Comparison of ENCODE assay signal across 8 cellular contexts in the genomic region with DNA sequence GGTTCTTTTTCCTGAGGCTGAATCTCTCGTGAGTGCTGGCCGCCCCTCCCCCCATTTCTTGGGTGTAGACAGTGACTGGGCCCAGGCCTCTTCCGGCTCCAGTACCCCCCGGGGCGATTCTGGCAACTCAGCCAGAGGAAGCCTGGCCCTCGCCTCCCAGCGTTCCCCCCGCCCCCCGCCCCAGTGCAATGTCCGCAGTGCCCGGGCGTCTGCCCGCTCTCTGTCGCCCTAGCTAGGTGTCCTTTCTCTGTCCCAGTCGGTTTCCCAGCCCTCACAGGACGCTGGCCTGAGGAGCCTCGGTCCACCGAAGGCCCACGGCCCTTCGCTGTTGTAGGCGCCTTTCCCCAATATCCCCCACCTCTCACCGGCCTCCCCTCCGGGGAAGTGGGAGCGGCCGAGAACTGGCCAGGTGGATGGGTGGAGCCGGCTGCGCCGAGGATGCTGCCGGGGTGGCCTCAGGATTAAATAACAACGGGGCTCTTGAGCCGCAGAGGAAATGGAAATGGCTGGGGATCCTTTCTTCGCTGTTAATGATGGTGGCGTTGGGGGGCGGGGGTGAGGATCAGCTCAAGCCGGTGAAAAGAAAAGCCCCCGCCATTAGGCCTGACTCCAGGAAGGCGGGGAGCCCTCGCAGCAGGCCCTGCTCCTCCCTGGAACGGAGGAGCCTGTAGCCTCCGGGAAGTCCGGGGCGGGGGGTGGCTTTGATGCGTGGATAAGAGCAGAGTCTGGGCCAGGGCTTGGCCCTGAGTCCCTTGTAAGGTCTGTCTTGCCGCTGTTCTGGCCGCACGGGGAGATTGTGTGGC. TPM values are rescaled to one million over a fixed set of nuclear protein-coding genes. Genes with fewer than 3 reads are reported as not detected.
DNase-seq lines count a peak whose midpoint lies in the region; ATAC-seq, FAIRE-seq and TF ChIP-seq lines count a peak whose summit lies in the region.

No MANE protein-coding gene starts in this region.

- H2BK120ac ChIP-seq in H1 (replicated peaks; ENCODE audit: low read depth, low read length), result peak overlapping the region; percentile 89

- H3K4ac ChIP-seq in H1 (replicated peaks; ENCODE audit: insufficient read length, low read depth, low read length), result peak overlapping the region; percentile 92

- H4K5ac ChIP-seq in H1 (ENCODE audit: insufficient read length, low read depth, low read length), result peak overlapping the region; percentile 95

- H3K4me3 ChIP-seq in BLaER1 treated with 17β-estradiol and CSF1 and Interleukin-3, amounts not matched to agents 10 nM and 100 nM, result peak overlapping the region; percentile 59 to 98 (median 90)
- peak overlapping the region; percentile 51 to 95 (median 90) for H3K4me3 ChIP-seq in H1 (ENCODE audit: extremely low read depth in 1 of 4, insufficient read depth in 2 of 4, low read depth in 3 of 4, low read length in 4 of 4)
- H3K4me3 ChIP-seq in mesodermal cell (ENCODE audit: extremely low read depth, insufficient read depth, low read length, poor library complexity, severe bottlenecking), result peak overlapping the region; percentile 100
- peak overlapping the region in 3 of 4 donors; percentile 55 to 66 (median 59) for H3K4me3 ChIP-seq in transverse colon

- peaks cover 34% of the 10 kb centered on the region for H3K4me1 Mint-ChIP-seq in T-helper 1 cell treated with Interleukin-12 subunit alpha and Interleukin-12 subunit beta and Interleukin-4 antibody, amounts not matched to agents 30 μg/mL and 1 μg/mL, for 36 hours (ENCODE audit: low read depth)

- peak in 1 of 2 experiments; percentile 65; a peak in 2 of 3 replicates for TF ChIP-seq POLR2A in H1 (IDR thresholded peaks at IDR 0.05; ENCODE audit: control extremely low read depth in 1 of 2, low read depth in 2 of 2, low read length in 2 of 2)
- no peak for TF ChIP-seq POLR2A in transverse colon (IDR thresholded peaks at IDR 0.05)

- H4K8ac ChIP-seq in H1 (ENCODE audit: extremely low read depth, insufficient read depth, low read length), result peak overlapping the region; percentile 91

- H3K27ac ChIP-seq in BLaER1 treated with 17β-estradiol and CSF1 and Interleukin-3, amounts not matched to agents 10 nM and 100 nM, result peak overlapping the region in 10 of 11 experiments; percentile 65 to 95 (median 86); a peak in 20 of 22 replicates
- H3K27ac ChIP-seq in H1 (ENCODE audit: low read depth, low read length), result peak overlapping the region; percentile 90
- peak overlapping the region; percentile 96 for H3K27ac ChIP-seq in mesodermal cell (ENCODE audit: low read depth, low read length, severe bottlenecking)
- peak overlapping the region; percentile 90 to 91 (median 90) for H3K27ac ChIP-seq in transverse colon

- TF ChIP-seq CTCF in H1 (IDR thresholded peaks at IDR 0.05; ENCODE audit: control extremely low read depth in 1 of 3, insufficient read depth in 1 of 3, low read depth in 1 of 3, low read length in 3 of 3), result no peak
- TF ChIP-seq CTCF in transverse colon (IDR thresholded peaks at IDR 0.05), result no peak

- TF ChIP-seq EP300 in H1 (IDR thresholded peaks at IDR 0.05; ENCODE audit: borderline replicate concordance in 1 of 2, low read depth in 2 of 2, low read length in 2 of 2) (peak in 1 of 2 experiments; percentile 4; a peak in 1 of 3 replicates), transverse colon (IDR thresholded peaks at IDR 0.05; ENCODE audit: low read depth) (no peak)

- H3K4me1 ChIP-seq in BLaER1 treated with 17β-estradiol and CSF1 and Interleukin-3, amounts not matched to agents 10 nM and 100 nM, result peaks cover 48 to 65% (median 57%) of the 10 kb centered on the region in 10 experiments
- H3K4me1 ChIP-seq in H1 (replicated peaks in 1 of 4; ENCODE audit: control insufficient read depth in 3 of 4, insufficient read depth in 4 of 4, low read length in 3 of 4) (peaks cover 14 to 25% (median 18%) of the 10 kb centered on the region in 4 experiments), mesodermal cell (ENCODE audit: control insufficient read depth, insufficient read depth, low read length, poor library complexity, severe bottlenecking) (peaks cover 13% of the 10 kb centered on the region), transverse colon (peaks cover 4 to 47% (median 40%) of the 10 kb centered on the region in 4 donors)

- ATAC-seq in GM21423 (IDR thresholded peaks at IDR 0.05; ENCODE audit: unreplicated experiment), result no peak

- H3K56ac ChIP-seq in H1 (replicated peaks; ENCODE audit: insufficient read length, low read depth, low read length), result peak overlapping the region; percentile 97

- no peak for FAIRE-seq in H1 (lab: Jason Lieb, UNC)

- H4K91ac ChIP-seq in H1 (replicated peaks; ENCODE audit: insufficient read length, low read length), result peak overlapping the region; percentile 99

- WGBS in H1 (ENCODE audit: extremely low coverage in 1 of 2, insufficient coverage in 1 of 2, insufficient read length in 1 of 2, insufficient replicate concordance in 2 of 2, low coverage in 1 of 2, low lambda C conversion rate in 2 of 2, missing lambda C conversion rate in 1 of 2), 2 experiments, result 1% methylated on average over 40 of the region's 46 CpGs; no CpG with 5 or more reads in 1 of the 2 experiments
- 0 to 1% methylated on average over 13 to 25 of the region's 46 CpGs for WGBS in mesodermal cell (ENCODE audit: insufficient coverage in 2 of 2), 2 experiments
- 14% methylated on average over 40 of the region's 46 CpGs; no CpG with 5 or more reads in 1 of the 2 donors for WGBS in transverse colon (ENCODE audit: low coverage in 1 of 2), 2 donors

- peak overlapping the region; percentile 86 for H3K4me3 Mint-ChIP-seq in T-helper 1 cell treated with Interleukin-12 subunit alpha and Interleukin-12 subunit beta and Interleukin-4 antibody, amounts not matched to agents 30 μg/mL and 1 μg/mL, for 36 hours

- intact Hi-C loops in transverse colon (cut with DNase I; ENCODE audit: low total_unique reads), result no loop called here

- peaks cover 0 to 10% (median 0%) of the 10 kb centered on the region in 11 experiments; a peak in 4 of 22 replicates for H3K36me3 ChIP-seq in BLaER1 treated with 17β-estradiol and CSF1 and Interleukin-3, amounts not matched to agents 10 nM and 100 nM
- H3K36me3 ChIP-seq in H1 (ENCODE audit: control insufficient read depth in 2 of 4, insufficient read depth in 4 of 4, low read length in 3 of 4) (no peaks in the 10 kb centered on the region), mesodermal cell (ENCODE audit: control insufficient read depth, insufficient read depth, low read length) (peaks cover 37% of the 10 kb centered on the region), transverse colon (no peaks in the 10 kb centered on the region)

- H3K23me2 ChIP-seq in H1 (ENCODE audit: low read depth, low read length), result peaks cover 23% of the 10 kb centered on the region

- peak overlapping the region; percentile 86 to 99 (median 96) for H3K4me2 ChIP-seq in BLaER1 treated with 17β-estradiol and CSF1 and Interleukin-3, amounts not matched to agents 10 nM and 100 nM
- peak overlapping the region; percentile 95 to 97 for H3K4me2 ChIP-seq in H1 (ENCODE audit: insufficient read depth in 1 of 2, low read depth in 2 of 2, low read length in 2 of 2)

- H3K23ac ChIP-seq in H1 (ENCODE audit: insufficient read length), result no peak overlapping the region

- peak overlapping the region; percentile 82; the same call in 1 of the 2 replicates for H2BK20ac ChIP-seq in H1 (ENCODE audit: low read length)

- peak overlapping the region; percentile 99 for H2BK5ac ChIP-seq in H1 (ENCODE audit: low read depth, low read length)

- H2AK5ac ChIP-seq in H1 (ENCODE audit: low read depth, low read length), result no peak overlapping the region; the same call in 1 of the 2 replicates

- peak overlapping the region; percentile 99 for H3K18ac ChIP-seq in H1 (ENCODE audit: extremely low read depth, low read length)

- H3K9me3 Mint-ChIP-seq in T-helper 1 cell treated with Interleukin-12 subunit alpha and Interleukin-12 subunit beta and Interleukin-4 antibody, amounts not matched to agents 30 μg/mL and 1 μg/mL, for 36 hours, result no peaks in the 10 kb centered on the region

- 0 out of 4 replicates have a peak, but pooled peaks of 1 of the 2 experiments have one; percentile 4 for TF ChIP-seq RAD21 in H1 (IDR thresholded peaks at IDR 0.05 in 1 of 2, conservative IDR thresholded peaks at IDR 0.05 in 1 of 2; ENCODE audit: low read depth in 2 of 2, low read length in 2 of 2)

- CTCF ChIA-PET in H1 (lab: Charles Lee; ENCODE audit: partially characterized antibody), result interaction anchor here (0.6 to 13.7 kb wide), 14 partner anchors 14 to 220 kb away, joined by 3 to 191 read pairs (median 4); no protein-coding TSS in a partner anchor

- DNase-seq in HK-2 (ENCODE audit: unreplicated experiment), result peak; percentile 77
- peak; percentile 79 to 89 for DNase-seq in H1 (ENCODE audit: low read depth in 1 of 2, low spot score in 2 of 2)
- peak; percentile 47 for DNase-seq in transverse colon
- no peak for DNase-seq in middle frontal gyrus (ENCODE audit: extremely low spot score, low spot score)

- H3K14ac ChIP-seq in H1 (ENCODE audit: insufficient read length), result no peak overlapping the region

- peak overlapping the region; percentile 58 to 97 (median 89) for H3K9ac ChIP-seq in BLaER1 treated with 17β-estradiol and CSF1 and Interleukin-3, amounts not matched to agents 10 nM and 100 nM
- H3K9ac ChIP-seq in H1 (replicated peaks in 1 of 4; ENCODE audit: extremely low read depth in 1 of 4, low read depth in 3 of 4, low read length in 3 of 4), result peak overlapping the region in 3 of 4 experiments; percentile 76 to 88 (median 81); a peak in 6 of 7 replicates

- peaks cover 0 to 39% (median 28%) of the 10 kb centered on the region in 11 experiments; a peak in 18 of 22 replicates for H4K20me1 ChIP-seq in BLaER1 treated with 17β-estradiol and CSF1 and Interleukin-3, amounts not matched to agents 10 nM and 100 nM
- peaks cover 15 to 23% of the 10 kb centered on the region in 2 experiments for H4K20me1 ChIP-seq in H1 (replicated peaks in 1 of 2; ENCODE audit: control insufficient read depth in 1 of 2, insufficient read depth in 2 of 2, low read length in 2 of 2)

- no peaks in the 10 kb centered on the region for H3K36me3 Mint-ChIP-seq in T-helper 1 cell treated with Interleukin-12 subunit alpha and Interleukin-12 subunit beta and Interleukin-4 antibody, amounts not matched to agents 30 μg/mL and 1 μg/mL, for 36 hours (ENCODE audit: low read depth)

- no peak overlapping the region for H3K27ac Mint-ChIP-seq in T-helper 1 cell treated with Interleukin-12 subunit alpha and Interleukin-12 subunit beta and Interleukin-4 antibody, amounts not matched to agents 30 μg/mL and 1 μg/mL, for 36 hours

- H3K9me3 ChIP-seq in BLaER1 treated with 17β-estradiol and CSF1 and Interleukin-3, amounts not matched to agents 10 nM and 100 nM (replicated peaks in 1 of 11), result no peaks in the 10 kb centered on the region
- no peaks in the 10 kb centered on the region for H3K9me3 ChIP-seq in H1 (ENCODE audit: insufficient read depth in 2 of 2, low read depth in 1 of 2, low read length in 1 of 2)
- H3K9me3 ChIP-seq in mesodermal cell (ENCODE audit: control insufficient read depth, low read length), result no peaks in the 10 kb centered on the region
- no peaks in the 10 kb centered on the region for H3K9me3 ChIP-seq in transverse colon

- peaks cover 0 to 18% (median 5%) of the 10 kb centered on the region in 11 experiments; a peak in 10 of 22 replicates for H3K27me3 ChIP-seq in BLaER1 treated with 17β-estradiol and CSF1 and Interleukin-3, amounts not matched to agents 10 nM and 100 nM
- H3K27me3 ChIP-seq in H1 (replicated peaks in 1 of 4; ENCODE audit: control insufficient read depth in 3 of 4, extremely low read depth in 1 of 4, insufficient read depth in 3 of 4, low read length in 3 of 4) (peaks cover 0 to 5% (median 0%) of the 10 kb centered on the region in 4 experiments; a peak in 2 of 7 replicates), transverse colon (peaks cover 15% of the 10 kb centered on the region)

- H3K79me2 ChIP-seq in H1 (ENCODE audit: control insufficient read depth in 1 of 2, insufficient read depth in 2 of 2, low read length in 2 of 2), result peaks cover 37 to 62% of the 10 kb centered on the region in 2 experiments

- POLR2A ChIA-PET in H1 (lab: Charles Lee; ENCODE audit: partially characterized antibody), result interaction anchor here (0.6 to 10.7 kb wide), 30 partner anchors 8 to 526 kb away, joined by 3 to 137 read pairs (median 4); no protein-coding TSS in a partner anchor

- H3K79me1 ChIP-seq in H1 (ENCODE audit: low read depth, low read length), result no peaks in the 10 kb centered on the region; the same call in none of the 2 replicates

- no peak overlapping the region for H2AFZ ChIP-seq in H1 (ENCODE audit: low read length)

- peak overlapping the region; percentile 36; the same call in 1 of the 2 replicates for H2BK15ac ChIP-seq in H1 (ENCODE audit: low read length)

- in situ Hi-C loops in transverse colon (cut with MboI; ENCODE audit: low pct_ligation_motif_present in 1 of 4, low pct_unique_long_range_greater_than_20kb in 1 of 4, low sequenced_read_pairs in 3 of 4), result loop anchor here in 1 of 4 donors (25.0 kb wide), 1 partner anchor 314 kb away; the partner anchor contains the start of gene GNPDA1

- H2BK12ac ChIP-seq in H1 (ENCODE audit: low read depth, low read length), result peak overlapping the region; percentile 96; the same call in 1 of the 2 replicates

- peaks cover 67% of the 10 kb centered on the region for H3K27me3 Mint-ChIP-seq in T-helper 1 cell treated with Interleukin-12 subunit alpha and Interleukin-12 subunit beta and Interleukin-4 antibody, amounts not matched to agents 30 μg/mL and 1 μg/mL, for 36 hours (ENCODE audit: low read depth)

RNA-seq across cellular contexts. Expression of gene SPRY4, which starts 1.1 kb away (rescaled TPM):
- total RNA-seq in H1 (2021; fragmentation: NEBNext Ultra II Directional; extraction: Animal tissue kit (Norgen Biotek cat#: 25700)), result 98.2 and 113 TPM in 2 replicates
- polyA plus RNA-seq in H1 (2011; rRNA removed), result 59.1 and 80.0 TPM in 2 replicates
- 30.4 TPM for polyA plus RNA-seq in H1 (2011; cell fraction: cytosol; rRNA removed)
- polyA plus RNA-seq in H1 (2011; cell fraction: nucleus; rRNA removed), result 77.2 TPM
- polyA plus RNA-seq in H1 (2012, experiment 1 of 2), result 48.8 to 66.0 TPM (median 56.2 TPM) in 4 replicates
- polyA plus RNA-seq in H1 (2012, experiment 2 of 2), result 30.7 TPM
- 97.0 TPM for polyA plus RNA-seq in H1 (2013, experiment 1 of 2)
- polyA plus RNA-seq in H1 (2013, experiment 2 of 2), result 102 TPM
- polyA minus RNA-seq in H1 (2011; rRNA and poly(A)+ RNA removed), result 78.2 and 94.7 TPM in 2 replicates
- polyA minus RNA-seq in H1 (2011; cell fraction: cytosol; rRNA and poly(A)+ RNA removed), result 44.6 TPM
- 95.5 TPM for polyA minus RNA-seq in H1 (2011; cell fraction: nucleus; rRNA and poly(A)+ RNA removed)
- 147 TPM for polyA plus RNA-seq in mesodermal cell (2013, experiment 1 of 2)
- polyA plus RNA-seq in mesodermal cell (2013, experiment 2 of 2), result 117 TPM
- 10 to 100 TPM in 3 of 4 donors, 1 to 10 TPM in 1; 8.2 to 19.3 (median 15.7) TPM for total RNA-seq in transverse colon
